ENCODE assay signal across 18 cellular contexts in the genomic region with DNA sequence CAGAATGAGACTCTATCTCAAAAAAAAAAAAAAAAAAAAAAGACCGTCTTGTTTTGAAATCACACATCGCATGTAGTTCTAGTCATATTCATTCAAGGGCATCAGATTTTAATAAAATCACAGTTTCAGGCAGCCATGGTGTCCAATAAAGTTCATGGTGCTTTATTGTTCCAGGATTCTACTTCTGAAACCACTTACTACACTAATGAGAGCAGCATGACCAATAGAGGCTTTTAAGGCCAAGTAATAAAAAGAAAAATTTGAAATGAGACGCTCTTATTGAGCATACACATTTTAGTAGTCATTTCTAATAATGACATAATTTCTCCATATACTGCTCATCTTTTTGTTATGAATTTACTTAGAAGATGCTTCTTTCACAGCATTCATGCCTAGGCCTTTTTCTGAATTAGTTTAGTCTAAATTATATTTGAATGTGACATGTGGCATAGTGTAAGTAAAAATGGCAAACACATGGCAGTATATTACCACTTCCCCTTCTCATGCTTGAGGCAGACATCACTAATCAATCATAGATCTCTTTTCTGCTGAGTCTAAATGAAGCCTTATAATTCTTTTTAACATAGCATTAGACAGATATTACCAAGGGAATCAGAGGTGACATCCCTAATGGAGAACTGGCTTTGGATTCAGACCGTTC. TPM values are rescaled to one million over a fixed set of nuclear protein-coding genes. Genes with fewer than 3 reads are reported as not detected.
"Had no signal": no experiment of that assay in that cellular context is flagged by ENCODE, and none has a peak within 500 bp of the region (broad histone marks: within the 10 kb centered on the region; RNA-seq: fewer than 3 reads in every experiment).

No MANE protein-coding gene starts in this region.

- H3K27ac Mint-ChIP-seq: immature natural killer cell; T-helper 2 cell treated with Interferon-gamma antibody and Interleukin-4, amounts not matched to agents 5 μg/mL and 100 μg/mL, for 36 hours had no signal

- H3K36me3 Mint-ChIP-seq: immature natural killer cell had no signal

- H3K36me3 ChIP-seq: cardiac muscle cell, sigmoid colon, stomach, thoracic aorta had no signal

- H3K4me3 ChIP-seq: cardiac muscle cell, psoas muscle, sigmoid colon, stomach, thoracic aorta had no signal

- H3K4me1 ChIP-seq: stomach had no signal

- DNase-seq: activated CD4-positive, alpha-beta T cell treated with anti-CD3 and anti-CD28 coated beads, Interleukin-2, amount 50 U/mL, for 4 hours; activated effector memory CD4-positive, alpha-beta T cell treated with Interleukin-2 at 50 U/mL for 16 hours; activated naive CD4-positive, alpha-beta T cell treated with anti-CD3 and anti-CD28 coated beads, Interleukin-2, amount 50 U/mL, for 16 hours; head of caudate nucleus; immature natural killer cell; mesendoderm; psoas muscle; sigmoid colon; stimulated activated CD4-positive, alpha-beta T cell treated with anti-CD3 and anti-CD28 coated beads, Interleukin-1b, Interleukin-23, amount 100 ng/mL, for 48 hours; stomach had no signal

- H3K27ac ChIP-seq: epithelial cell of prostate, psoas muscle, sigmoid colon, stomach, thoracic aorta had no signal

- H3K27me3 ChIP-seq: cardiac muscle cell, sigmoid colon, stomach had no signal

- H3K9me3 Mint-ChIP-seq: T-helper 2 cell treated with Interferon-gamma antibody and Interleukin-4, amounts not matched to agents 5 μg/mL and 100 μg/mL, for 36 hours had no signal

- H3K9me3 ChIP-seq: psoas muscle, sigmoid colon, stomach, thoracic aorta had no signal

- H3K4me3 Mint-ChIP-seq: immature natural killer cell; T-helper 2 cell treated with Interferon-gamma antibody and Interleukin-4, amounts not matched to agents 5 μg/mL and 100 μg/mL, for 36 hours had no signal

- ATAC-seq: activated CD4-positive, CD25-positive, alpha-beta regulatory T cell treated with anti-CD3 and anti-CD28 coated beads, Interleukin-2, amount 50 U/mL, for 24 hours; psoas muscle had no signal

RNA-seq across cellular contexts. Expression of a gene that starts 18.5 kb away (rescaled TPM):
- total RNA-seq: cardiac muscle cell, dermis microvascular lymphatic vessel endothelial cell, liver, omental fat pad, sigmoid colon, stomach, thoracic aorta had no signal
